Comparison of ENCODE assay signal across 27 cellular contexts in the genomic region with DNA sequence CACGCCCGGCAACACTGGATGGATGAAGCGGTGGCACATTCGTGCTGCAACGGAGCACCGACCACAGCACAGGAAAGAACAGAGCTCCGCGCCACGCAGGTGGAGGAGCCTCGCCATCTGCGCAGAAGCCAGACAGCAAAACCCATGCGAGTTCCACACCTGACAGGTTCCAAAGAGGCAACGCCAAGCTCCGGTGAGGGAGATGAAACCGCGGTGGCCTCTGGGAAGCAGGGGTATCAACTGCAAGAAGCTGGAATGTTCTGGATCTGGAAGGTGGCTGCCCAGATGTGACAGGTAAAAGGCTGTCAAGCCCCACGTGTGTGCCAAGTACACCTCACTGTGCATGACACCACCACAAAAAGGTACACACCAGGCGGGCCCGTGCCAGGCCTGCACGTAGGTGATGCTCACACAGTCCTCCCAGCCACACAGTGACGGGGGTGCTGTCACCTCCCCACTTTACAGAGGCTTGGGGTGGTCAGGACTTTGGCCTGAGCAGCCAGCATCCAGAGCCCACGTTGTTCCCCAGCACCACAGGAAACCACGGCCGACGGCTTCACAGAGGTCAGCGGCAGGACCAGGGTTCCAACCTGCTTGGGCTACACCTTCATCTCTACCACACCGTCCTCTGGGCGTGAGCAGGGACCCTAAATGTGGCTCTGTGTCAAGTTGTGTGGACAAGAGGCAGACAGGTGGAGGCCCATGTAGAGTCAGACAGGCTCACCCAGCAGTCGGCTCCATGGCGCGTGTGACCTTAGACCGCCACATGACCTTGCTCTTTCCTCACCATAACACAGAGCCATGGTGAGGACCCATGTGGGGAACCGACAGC. TPM values are rescaled to one million over a fixed set of nuclear protein-coding genes. Genes with fewer than 3 reads are reported as not detected.
"Had no signal": no experiment of that assay in that cellular context is flagged by ENCODE, and none has a peak within 500 bp of the region (broad histone marks: within the 10 kb centered on the region; RNA-seq: fewer than 3 reads in every experiment).

No MANE protein-coding gene starts in this region.

- H2AFZ ChIP-seq: hepatocyte, neural progenitor cell had no signal

- H3K27me3 Mint-ChIP-seq: activated naive CD8-positive, alpha-beta T cell had no signal

- H3K27ac ChIP-seq: adrenal gland, body of pancreas, hepatocyte, neural progenitor cell, right lobe of liver, stomach, tibial artery had no signal

- H3K4me2 ChIP-seq: hepatocyte, neural progenitor cell had no signal

- DNase-seq: activated CD4-positive, alpha-beta T cell treated with anti-CD3 and anti-CD28 coated beads for 36 hours; activated CD4-positive, alpha-beta T cell treated with anti-CD3 and anti-CD28 coated beads, Interleukin-2, amount 50 U/mL, for 4 hours; activated CD4-positive, CD25-positive, alpha-beta regulatory T cell; activated CD8-positive, alpha-beta memory T cell treated with anti-CD3 and anti-CD28 coated beads for 24 hours; activated effector memory CD4-positive, alpha-beta T cell treated with Interleukin-2 at 50 U/mL for 16 hours; activated naive CD4-positive, alpha-beta T cell treated with Interleukin-2 at 50 U/mL for 16 hours; adrenal gland; body of pancreas; effector memory CD4-positive, alpha-beta T cell; left colon; midbrain; natural killer cell; stimulated activated CD4-positive, alpha-beta T cell treated with anti-CD3 and anti-CD28 coated beads, Interleukin-4, amount 100 ng/mL, for 24 hours; stimulated activated naive B cell treated with anti-CD40 and anti-IgM and Interleukin-4, amounts not matched to agents 10 μg/mL and 1 μg/mL and 100 μg/mL, for 72 hours; stomach had no signal

- H3K9me3 ChIP-seq: adrenal gland, body of pancreas, right lobe of liver, stomach, tibial artery had no signal

- H3K9me3 Mint-ChIP-seq: memory B cell; natural killer cell; neural progenitor cell; stimulated activated naive B cell treated with anti-CD40 and anti-IgM and Interleukin-4, amounts not matched to agents 10 μg/mL and 1 μg/mL and 100 μg/mL, for 72 hours had no signal

- H3K36me3 ChIP-seq: adrenal gland, neural progenitor cell, right lobe of liver, stomach, tibial artery had no signal

- H3K9ac ChIP-seq: neural progenitor cell had no signal

- H3K27ac Mint-ChIP-seq: activated CD4-positive, alpha-beta T cell treated with anti-CD3 and anti-CD28 coated beads for 36 hours; activated naive CD8-positive, alpha-beta T cell; memory B cell; natural killer cell; neural progenitor cell; stimulated activated naive B cell treated with anti-CD40 and anti-IgM and Interleukin-4, amounts not matched to agents 10 μg/mL and 1 μg/mL and 100 μg/mL, for 72 hours had no signal

- H3K4me3 ChIP-seq: adrenal gland, body of pancreas, coronary artery, dorsolateral prefrontal cortex, hepatocyte, neural progenitor cell, right lobe of liver, skin epidermis, stomach, tibial artery had no signal

- H3K36me3 Mint-ChIP-seq: activated naive CD8-positive, alpha-beta T cell; memory B cell; natural killer cell; neural progenitor cell; stimulated activated naive B cell treated with anti-CD40 and anti-IgM and Interleukin-4, amounts not matched to agents 10 μg/mL and 1 μg/mL and 100 μg/mL, for 72 hours had no signal

- H3K4me1 ChIP-seq: adrenal gland, body of pancreas, neural progenitor cell, tibial artery had no signal

- ATAC-seq: activated CD4-positive, alpha-beta T cell treated with anti-CD3 and anti-CD28 coated beads for 36 hours; body of pancreas; left colon; right lobe of liver; stimulated activated naive B cell treated with anti-CD40 and anti-IgM and Interleukin-4, amounts not matched to agents 10 μg/mL and 1 μg/mL and 100 μg/mL, for 72 hours had no signal

- H3K27me3 ChIP-seq: adrenal gland, body of pancreas, hepatocyte, neural progenitor cell, right lobe of liver had no signal

- H3K4me1 Mint-ChIP-seq: activated CD4-positive, alpha-beta T cell treated with anti-CD3 and anti-CD28 coated beads for 36 hours; memory B cell; natural killer cell; stimulated activated naive B cell treated with anti-CD40 and anti-IgM and Interleukin-4, amounts not matched to agents 10 μg/mL and 1 μg/mL and 100 μg/mL, for 72 hours had no signal

- H3K4me3 Mint-ChIP-seq: activated CD4-positive, alpha-beta T cell treated with anti-CD3 and anti-CD28 coated beads for 36 hours; activated naive CD8-positive, alpha-beta T cell; memory B cell; natural killer cell; neural progenitor cell; stimulated activated naive B cell treated with anti-CD40 and anti-IgM and Interleukin-4, amounts not matched to agents 10 μg/mL and 1 μg/mL and 100 μg/mL, for 72 hours had no signal

RNA-seq across cellular contexts. Expression of a gene that starts 19.7 kb away (rescaled TPM):
- total RNA-seq: T-helper 1 cell treated with Interleukin-12 subunit alpha and Interleukin-12 subunit beta and Interleukin-4 antibody, amounts not matched to agents 30 ng/mL and 1 ng/mL, for 36 hours had no signal

RNA-seq across cellular contexts. Expression of a gene that starts 30.5 kb away (rescaled TPM):
- total RNA-seq: aorta; natural killer cell; T-helper 1 cell treated with Interleukin-12 subunit alpha and Interleukin-12 subunit beta and Interleukin-4 antibody, amounts not matched to agents 30 ng/mL and 1 ng/mL, for 36 hours had no signal
- polyA plus RNA-seq: liver had no signal
